10 cellular contexts compared by ENCODE assay signal in genomic region chr1:204348722-204349121, GRCh38. TPM values are rescaled to one million over a fixed set of nuclear protein-coding genes. Genes with fewer than 3 reads are reported as not detected.
DNase-seq lines count a peak whose midpoint lies in the region; ATAC-seq and TF ChIP-seq lines count a peak whose summit lies in the region.
"Had no signal": no experiment of that assay in that cellular context is flagged by ENCODE, and none has a peak within 500 bp of the region (broad histone marks: within the 10 kb centered on the region; RNA-seq: fewer than 3 reads in every experiment).

No MANE protein-coding gene starts in this region.

- CTCF ChIA-PET in CD4-positive, alpha-beta T cell (lab: Charles Lee): no interaction called here

- intact Hi-C loops in CD4-positive, alpha-beta T cell (cut with DNase I, micrococcal nuclease): no loop called here

- no peak for TF ChIP-seq CTCF in nephron progenitor cell (IDR thresholded peaks at IDR 0.05)
- no peak for TF ChIP-seq CTCF in CD4-positive, alpha-beta T cell (IDR thresholded peaks at IDR 0.05)

- H3K9me3 ChIP-seq in CD4-positive, alpha-beta T cell (ENCODE audit: control insufficient read depth, low read length): no peaks in the 10 kb centered on the region

- H3K9me3 Mint-ChIP-seq in nephron progenitor cell: no peaks in the 10 kb centered on the region
- no peaks in the 10 kb centered on the region for H3K9me3 Mint-ChIP-seq in CD4-positive, alpha-beta T cell
- H3K9me3 Mint-ChIP-seq: dendritic cell treated with granulocyte-macrophage colony-stimulating factor and Interleukin-4, amounts not matched to agents 40 ng/mL and 50 ng/mL, for 4 days had no signal

- H3K27me3 Mint-ChIP-seq in nephron progenitor cell (ENCODE audit: low read depth, poor library complexity): peaks cover 44% of the 10 kb centered on the region
- no peaks in the 10 kb centered on the region for H3K27me3 Mint-ChIP-seq in CD4-positive, alpha-beta T cell

- no peak overlapping the region for H3K4me3 Mint-ChIP-seq in nephron progenitor cell
- no peak overlapping the region for H3K4me3 Mint-ChIP-seq in CD4-positive, alpha-beta T cell
- H3K4me3 Mint-ChIP-seq: dendritic cell treated with granulocyte-macrophage colony-stimulating factor and Interleukin-4, amounts not matched to agents 40 ng/mL and 50 ng/mL, for 4 days had no signal

- no peaks in the 10 kb centered on the region for H3K27me3 ChIP-seq in CD4-positive, alpha-beta T cell (ENCODE audit: control insufficient read depth, insufficient read depth, low read length)

- H3K4me1 Mint-ChIP-seq in nephron progenitor cell: peaks cover 77% of the 10 kb centered on the region
- H3K4me1 Mint-ChIP-seq in CD4-positive, alpha-beta T cell (ENCODE audit: low read depth): no peaks in the 10 kb centered on the region

- no peak overlapping the region for H3K27ac Mint-ChIP-seq in nephron progenitor cell
- H3K27ac Mint-ChIP-seq in CD4-positive, alpha-beta T cell: no peak overlapping the region
- H3K27ac Mint-ChIP-seq: dendritic cell treated with granulocyte-macrophage colony-stimulating factor and Interleukin-4, amounts not matched to agents 40 ng/mL and 50 ng/mL, for 4 days had no signal

- POLR2A ChIA-PET in CD4-positive, alpha-beta T cell (lab: Charles Lee): no interaction called here

- no peak overlapping the region for H3K27ac ChIP-seq in CD4-positive, alpha-beta T cell (ENCODE audit: low read depth, low read length)

- ATAC-seq in HG02970 (IDR thresholded peaks at IDR 0.05; ENCODE audit: low FRiP score, unreplicated experiment): no peak
- ATAC-seq in CD4-positive, alpha-beta T cell (ENCODE audit: poor library complexity): no peak

- H3K36me3 Mint-ChIP-seq in nephron progenitor cell (ENCODE audit: low read depth): no peaks in the 10 kb centered on the region
- H3K36me3 Mint-ChIP-seq in CD4-positive, alpha-beta T cell (ENCODE audit: low read depth): no peaks in the 10 kb centered on the region

- DNase-seq in AG08395 (ENCODE audit: low spot score) (peak; percentile 60), NCI-H226 (peak; percentile 25), fibroblast of peridontal ligament (ENCODE audit: extremely low read depth) (peak; percentile 24), nephron progenitor cell (peak; percentile 39)
- DNase-seq in activated CD4-positive, alpha-beta T cell treated with anti-CD3 and anti-CD28 coated beads, Interleukin-2, amount 50 U/mL, for 4 hours: no peak
- DNase-seq in CD4-positive, alpha-beta T cell: no peak
- no peak for DNase-seq in stimulated activated CD4-positive, alpha-beta T cell treated with anti-CD3 and anti-CD28 coated beads, Interleukin-2, amount 100 ng/mL, for 48 hours
- DNase-seq: DMS53 had no signal

RNA-seq across cellular contexts. Expression of gene PLEKHA6, which starts 11.0 kb away (rescaled TPM):
- under 1 TPM; 0.53 to 0.82 TPM for total RNA-seq in CD4-positive, alpha-beta T cell

Comparison
In these comparisons a context has a peak if more than half of its experiments do, and no peak if none do; other contexts are left out.
1. DNase-seq: peak in AG08395 (single experiment), NCI-H226 (single experiment), fibroblast of peridontal ligament (single experiment) and nephron progenitor cell (single experiment); none in activated CD4-positive, alpha-beta T cell treated with anti-CD3 and anti-CD28 coated beads, Interleukin-2, amount 50 U/mL, for 4 hours (0 of 2), CD4-positive, alpha-beta T cell (0 of 10) and stimulated activated CD4-positive, alpha-beta T cell treated with anti-CD3 and anti-CD28 coated beads, Interleukin-2, amount 100 ng/mL, for 48 hours (0 of 2).